12 cellular contexts compared by ENCODE assay signal in genomic region chr5:159951387-159951786, GRCh38. TPM values are rescaled to one million over a fixed set of nuclear protein-coding genes. Genes with fewer than 3 reads are reported as not detected.
DNase-seq lines count a peak whose midpoint lies in the region; ATAC-seq and TF ChIP-seq lines count a peak whose summit lies in the region.
"Had no signal": no experiment of that assay in that cellular context is flagged by ENCODE, and none has a peak within 500 bp of the region (broad histone marks: within the 10 kb centered on the region; RNA-seq: fewer than 3 reads in every experiment).

No MANE protein-coding gene starts in this region.

- intact Hi-C loops in psoas muscle (cut with DNase I) = no loop called here

- no peak overlapping the region for H3K4me3 ChIP-seq in OCI-LY1 (ENCODE audit: low read depth, low read length, poor library complexity, severe bottlenecking)
- H3K4me3 ChIP-seq in fibroblast of lung (replicated peaks in 1 of 4; ENCODE audit: control extremely low read depth in 1 of 4, insufficient read depth in 1 of 4, low read depth in 3 of 4, low read length in 4 of 4) = no peak overlapping the region
- no peak overlapping the region for H3K4me3 ChIP-seq in psoas muscle
- H3K4me3 ChIP-seq: thoracic aorta had no signal

- no peak overlapping the region for H3K4me3 Mint-ChIP-seq in stimulated activated effector memory CD8-positive, alpha-beta T cell treated with anti-CD3 and anti-CD28 coated beads, Interleukin-12 subunit alpha, Interleukin-12 subunit beta, amount 100 ng/mL, for 72 hours

- no peaks in the 10 kb centered on the region for H3K9me2 ChIP-seq in OCI-LY1 (ENCODE audit: low read depth, low read length)

- no peaks in the 10 kb centered on the region for H3K36me3 Mint-ChIP-seq in stimulated activated effector memory CD8-positive, alpha-beta T cell treated with anti-CD3 and anti-CD28 coated beads, Interleukin-12 subunit alpha, Interleukin-12 subunit beta, amount 100 ng/mL, for 72 hours
- H3K36me3 Mint-ChIP-seq: activated naive CD4-positive, alpha-beta T cell treated with anti-CD3 and anti-CD28 coated beads, Interleukin-2, amount 50 U/mL, for 72 hours had no signal

- peak; percentile 50 for TF ChIP-seq CTCF in OCI-LY1 (IDR thresholded peaks at IDR 0.05; ENCODE audit: low read length)
- peak; percentile 13 to 37 for TF ChIP-seq CTCF in fibroblast of lung (conservative IDR thresholded peaks at IDR 0.05 in 1 of 2, IDR thresholded peaks at IDR 0.05 in 1 of 2; ENCODE audit: low read depth in 1 of 2, low read length in 2 of 2)
- TF ChIP-seq CTCF in psoas muscle (IDR thresholded peaks at IDR 0.05) = no peak

- no peaks in the 10 kb centered on the region for H3K9me3 ChIP-seq in OCI-LY1 (ENCODE audit: low read length)
- H3K9me3 ChIP-seq in fibroblast of lung (ENCODE audit: control insufficient read depth, insufficient read depth, low read depth, low read length) = no peaks in the 10 kb centered on the region
- no peaks in the 10 kb centered on the region for H3K9me3 ChIP-seq in psoas muscle
- H3K9me3 ChIP-seq: thoracic aorta had no signal

- H3F3A ChIP-seq in OCI-LY1 (ENCODE audit: insufficient read depth, low read length) = no peaks in the 10 kb centered on the region

- DNase-seq in SHP77 (lab: John Stamatoyannopoulos, UW) = peak; percentile 9 to 32
- DNase-seq in SHP77 treated with DMSO at 0.1 percent for 48 hours (lab: John Stamatoyannopoulos, UW) = no peak
- DNase-seq in fibroblast of lung (ENCODE audit: low read depth in 2 of 2) = peak in 1 of 2 donors; percentile 24
- no peak for DNase-seq in stimulated activated effector memory CD8-positive, alpha-beta T cell treated with anti-CD3 and anti-CD28 coated beads, Interleukin-12 subunit alpha, Interleukin-12 subunit beta, amount 100 ng/mL, for 72 hours (ENCODE audit: low spot score in 2 of 2)
- no peak for DNase-seq in stimulated activated CD4-positive, alpha-beta T cell treated with anti-CD3 and anti-CD28 coated beads, Interleukin-4, amount 100 ng/mL, for 1 hour
- no peak for DNase-seq in A172 (ENCODE audit: low spot score)
- DNase-seq in psoas muscle = no peak
- DNase-seq: activated CD4-positive, CD25-positive, alpha-beta regulatory T cell treated with anti-CD3 and anti-CD28 coated beads, Interleukin-2, amount 50 U/mL, for 72 hours had no signal

- H3K36me3 ChIP-seq in OCI-LY1 (ENCODE audit: insufficient read depth, low read length) = no peaks in the 10 kb centered on the region
- H3K36me3 ChIP-seq in fibroblast of lung (ENCODE audit: control insufficient read depth, insufficient read depth, low read length) = no peaks in the 10 kb centered on the region
- H3K36me3 ChIP-seq in psoas muscle (ENCODE audit: insufficient read depth in 1 of 2, low read depth in 1 of 2) = no peaks in the 10 kb centered on the region
- H3K36me3 ChIP-seq: thoracic aorta had no signal

- H3K79me2 ChIP-seq in OCI-LY1 (ENCODE audit: insufficient read depth, low read length) (no peaks in the 10 kb centered on the region), fibroblast of lung (ENCODE audit: control insufficient read depth, insufficient read depth, low read length) (no peaks in the 10 kb centered on the region)

- H3K4me1 ChIP-seq in OCI-LY1 (ENCODE audit: insufficient read depth, low read length, severe bottlenecking) (no peaks in the 10 kb centered on the region), fibroblast of lung (ENCODE audit: control insufficient read depth, extremely low read depth, insufficient read depth, low read length) (no peaks in the 10 kb centered on the region), psoas muscle (no peaks in the 10 kb centered on the region)

- H3K9me3 Mint-ChIP-seq in stimulated activated effector memory CD8-positive, alpha-beta T cell treated with anti-CD3 and anti-CD28 coated beads, Interleukin-12 subunit alpha, Interleukin-12 subunit beta, amount 100 ng/mL, for 72 hours = no peaks in the 10 kb centered on the region
- H3K9me3 Mint-ChIP-seq: activated naive CD4-positive, alpha-beta T cell treated with anti-CD3 and anti-CD28 coated beads, Interleukin-2, amount 50 U/mL, for 72 hours had no signal

- peak; percentile 26 for ATAC-seq in stimulated activated effector memory CD8-positive, alpha-beta T cell treated with anti-CD3 and anti-CD28 coated beads, Interleukin-12 subunit alpha, Interleukin-12 subunit beta, amount 100 ng/mL, for 72 hours
- ATAC-seq in psoas muscle = no peak
- ATAC-seq: activated naive CD4-positive, alpha-beta T cell treated with anti-CD3 and anti-CD28 coated beads, Interleukin-2, amount 50 U/mL, for 72 hours had no signal

- H3K27me3 ChIP-seq in OCI-LY1 (ENCODE audit: insufficient read depth, low read length) (no peaks in the 10 kb centered on the region), fibroblast of lung (ENCODE audit: control insufficient read depth, insufficient read depth, low read length) (no peaks in the 10 kb centered on the region), psoas muscle (ENCODE audit: insufficient read depth in 3 of 3, low read length in 2 of 3) (peaks cover 0 to 7% (median 0%) of the 10 kb centered on the region in 3 donors)

- WGBS in psoas muscle, 3 donors = 24 to 34% (median 28%) methylated on average over 10 of the region's 10 CpGs

- H3K9ac ChIP-seq in OCI-LY1 (ENCODE audit: low read length) = no peak overlapping the region
- H3K9ac ChIP-seq in fibroblast of lung (ENCODE audit: insufficient read depth, low read length) = no peak overlapping the region

- H3K27ac Mint-ChIP-seq in stimulated activated effector memory CD8-positive, alpha-beta T cell treated with anti-CD3 and anti-CD28 coated beads, Interleukin-12 subunit alpha, Interleukin-12 subunit beta, amount 100 ng/mL, for 72 hours = no peak overlapping the region
- H3K27ac Mint-ChIP-seq: activated naive CD4-positive, alpha-beta T cell treated with anti-CD3 and anti-CD28 coated beads, Interleukin-2, amount 50 U/mL, for 72 hours had no signal

- H4K20me1 ChIP-seq in OCI-LY1 (ENCODE audit: insufficient read depth, low read length) (no peaks in the 10 kb centered on the region), fibroblast of lung (ENCODE audit: control insufficient read depth, extremely low read depth, insufficient read depth, low read length) (no peaks in the 10 kb centered on the region)

- no peak overlapping the region for H3K4me2 ChIP-seq in OCI-LY1 (ENCODE audit: low read length)
- no peak overlapping the region for H3K4me2 ChIP-seq in fibroblast of lung (ENCODE audit: extremely low read depth, insufficient read depth, low read length)

- no peaks in the 10 kb centered on the region for H3K4me1 Mint-ChIP-seq in stimulated activated effector memory CD8-positive, alpha-beta T cell treated with anti-CD3 and anti-CD28 coated beads, Interleukin-12 subunit alpha, Interleukin-12 subunit beta, amount 100 ng/mL, for 72 hours

- H2AFZ ChIP-seq in OCI-LY1 (ENCODE audit: low read length) (no peak overlapping the region), fibroblast of lung (ENCODE audit: low read length) (no peak overlapping the region)

- H3K27ac ChIP-seq in OCI-LY1 (ENCODE audit: low read depth, low read length, poor library complexity, severe bottlenecking) = no peak overlapping the region
- no peak overlapping the region for H3K27ac ChIP-seq in fibroblast of lung (ENCODE audit: insufficient read depth, low read length)
- H3K27ac ChIP-seq in psoas muscle = no peak overlapping the region
- H3K27ac ChIP-seq: epithelial cell of prostate, thoracic aorta had no signal

RNA-seq across cellular contexts. Expression of gene ADRA1B, which starts 35.1 kb away (rescaled TPM):
- total RNA-seq in fibroblast of lung (0.26 and 0.99 TPM in 2 replicates), psoas muscle (under 1 TPM in 3 of 4 donors, not detected in 1; 0.18 to 0.50 (median 0.30) TPM)
- polyA plus RNA-seq in fibroblast of lung (0.73 and 1.7 TPM in 2 replicates), psoas muscle (1 to 10 TPM in 1 of 3 donors, under 1 TPM in 2; 0.06 to 1.3 (median 0.13) TPM)
- polyA plus RNA-seq in fibroblast of lung (2012) = 1.3 and 2.4 TPM in 2 replicates
- polyA minus RNA-seq in fibroblast of lung (ENCODE audit: low replicate concordance) = 0.19 and 5.2 TPM in 2 replicates
- 0.91 and 1.6 TPM in 2 replicates for total RNA-seq in A172 (2014; rRNA removed; shearing (Covaris generic))
- total RNA-seq: activated naive CD4-positive, alpha-beta T cell treated with anti-CD3 and anti-CD28 coated beads, Interleukin-2, amount 50 U/mL, for 72 hours had no signal

RNA-seq across cellular contexts. Expression of gene TTC1, which starts 57.6 kb away (rescaled TPM):
- 39.5 and 41.6 TPM in 2 replicates for total RNA-seq in fibroblast of lung
- 63.7 and 68.3 TPM in 2 replicates for polyA plus RNA-seq in fibroblast of lung
- polyA plus RNA-seq in fibroblast of lung (2012) = 55.9 and 67.3 TPM in 2 replicates
- 38.8 and 43.5 TPM in 2 replicates for polyA minus RNA-seq in fibroblast of lung (ENCODE audit: low replicate concordance)
- total RNA-seq in A172 (2014; rRNA removed; shearing (Covaris generic)) = 167 and 180 TPM in 2 replicates
- total RNA-seq in psoas muscle = 10 to 100 TPM; 55.2 to 64.3 (median 57.8) TPM
- 100 to 1,000 TPM in 1 of 3 donors, 10 to 100 TPM in 2; 80.3 to 181 (median 82.0) TPM for polyA plus RNA-seq in psoas muscle

Comparison
In these comparisons a context has a peak if more than half of its experiments do, and no peak if none do; other contexts are left out.
1. DNase-seq: peak in SHP77 (2 of 2); none in SHP77 treated with DMSO at 0.1 percent for 48 hours (single experiment), stimulated activated effector memory CD8-positive, alpha-beta T cell treated with anti-CD3 and anti-CD28 coated beads, Interleukin-12 subunit alpha, Interleukin-12 subunit beta, amount 100 ng/mL, for 72 hours (0 of 2), stimulated activated CD4-positive, alpha-beta T cell treated with anti-CD3 and anti-CD28 coated beads, Interleukin-4, amount 100 ng/mL, for 1 hour (single experiment), A172 (single experiment) and psoas muscle (0 of 2).